In genomic region chr1:156356875-156357534, GRCh38 we compare ENCODE assay signal across 8 cellular contexts. TPM values are rescaled to one million over a fixed set of nuclear protein-coding genes. Genes with fewer than 3 reads are reported as not detected.
DNase-seq lines count a peak whose midpoint lies in the region; ATAC-seq and TF ChIP-seq lines count a peak whose summit lies in the region.

No MANE protein-coding gene starts in this region.

- DNase-seq in DMS153 treated with DMSO at 0.1 percent for 48 hours (lab: John Stamatoyannopoulos, UW; ENCODE audit: unreplicated experiment): peak; percentile 89
- DNase-seq in NCI-H526 treated with DMSO at 0.1 percent for 48 hours (lab: John Stamatoyannopoulos, UW): peak; percentile 93
- peak; percentile 47 for DNase-seq in activated T-cell treated with anti-CD3 and anti-CD28 coated beads for 24 hours (ENCODE audit: low read depth)
- DNase-seq in fibroblast of villous mesenchyme (ENCODE audit: low read depth): no peak
- peak; percentile 84 for DNase-seq in posterior vena cava (ENCODE audit: low spot score)

- TF ChIP-seq CTCF in fibroblast of villous mesenchyme (IDR thresholded peaks at IDR 0.05; ENCODE audit: insufficient read depth, low read depth, low read length): peak; percentile 46

- ATAC-seq in HG02870 (IDR thresholded peaks at IDR 0.05; ENCODE audit: unreplicated experiment) (peak; percentile 86), HG02571 (IDR thresholded peaks at IDR 0.05; ENCODE audit: unreplicated experiment) (no peak), HG03521 (IDR thresholded peaks at IDR 0.05; ENCODE audit: unreplicated experiment) (no peak)

- no peak overlapping the region for H3K4me3 ChIP-seq in fibroblast of villous mesenchyme (ENCODE audit: low read depth, low read length)

- intact Hi-C loops in posterior vena cava (cut with DNase I): no loop called here

RNA-seq across cellular contexts. Expression of gene RHBG, which starts 12.0 kb away (rescaled TPM):
- total RNA-seq in fibroblast of villous mesenchyme (not detected in 2 replicates), posterior vena cava (not detected)

RNA-seq across cellular contexts. Expression of gene TSACC, which starts 18.7 kb away (rescaled TPM):
- total RNA-seq in fibroblast of villous mesenchyme (not detected in 2 replicates), posterior vena cava (not detected)

RNA-seq across cellular contexts. Expression of gene CCT3, which starts 18.9 kb away (rescaled TPM):
- 268 and 431 TPM in 2 replicates for total RNA-seq in fibroblast of villous mesenchyme
- 100 to 1,000 TPM; 124 to 133 TPM for total RNA-seq in posterior vena cava

RNA-seq across cellular contexts. Expression of gene VHLL, which starts 57.9 kb away (rescaled TPM):
- total RNA-seq in fibroblast of villous mesenchyme: 0.32 TPM in 1 of 2 replicates, not detected in the other
- not detected for total RNA-seq in posterior vena cava
